ENCODE assay signal across 26 cellular contexts in genomic region chr11:113317297-113317696, GRCh38. TPM values are rescaled to one million over a fixed set of nuclear protein-coding genes. Genes with fewer than 3 reads are reported as not detected.
DNase-seq lines count a peak whose midpoint lies in the region; ATAC-seq and TF ChIP-seq lines count a peak whose summit lies in the region.
"Had no signal": no experiment of that assay in that cellular context is flagged by ENCODE, and none has a peak within 500 bp of the region (broad histone marks: within the 10 kb centered on the region; RNA-seq: fewer than 3 reads in every experiment).

No MANE protein-coding gene starts in this region.

- H3K4me1 ChIP-seq in HEK293 (ENCODE audit: control insufficient read depth, insufficient read depth, low read length): no peaks in the 10 kb centered on the region; the same call in 1 of the 2 replicates
- no peaks in the 10 kb centered on the region for H3K4me1 ChIP-seq in mesendoderm (ENCODE audit: control insufficient read depth, low read depth, low read length)
- H3K4me1 ChIP-seq in GM23338 (ENCODE audit: insufficient read depth): peaks cover 17% of the 10 kb centered on the region

- H3K23ac ChIP-seq in mesendoderm (ENCODE audit: low read length): no peak overlapping the region

- no peak overlapping the region for H2BK120ac ChIP-seq in mesendoderm (ENCODE audit: low read depth, low read length)

- no peak overlapping the region for H3K9ac ChIP-seq in mesendoderm (ENCODE audit: low read length)

- no peaks in the 10 kb centered on the region for H3K27me3 ChIP-seq in CD4-positive, alpha-beta T cell (ENCODE audit: control insufficient read depth, insufficient read depth, low read length)
- H3K27me3 ChIP-seq in mesendoderm (ENCODE audit: insufficient read depth, low read length, poor library complexity) (no peaks in the 10 kb centered on the region), GM23338 (ENCODE audit: insufficient read depth) (0 out of 2 replicates have a peak, but pooled peaks cover 6% of the 10 kb centered on the region)
- H3K27me3 ChIP-seq: BE2C, upper lobe of left lung had no signal

- peaks cover 58% of the 10 kb centered on the region for H3K4me1 Mint-ChIP-seq in CD4-positive, alpha-beta T cell (ENCODE audit: low read depth)
- H3K4me1 Mint-ChIP-seq in GM23338: peaks cover 19% of the 10 kb centered on the region

- no peaks in the 10 kb centered on the region for H3K9me3 ChIP-seq in CD4-positive, alpha-beta T cell (ENCODE audit: control insufficient read depth, low read length)
- H3K9me3 ChIP-seq in HEK293 (ENCODE audit: control insufficient read depth, insufficient read depth, low read depth, low read length): no peaks in the 10 kb centered on the region
- H3K9me3 ChIP-seq: BE2C, upper lobe of left lung had no signal

- intact Hi-C loops in CD4-positive, alpha-beta T cell (cut with DNase I, micrococcal nuclease): loop anchor here (5.0 to 10.0 kb wide), 5 partner anchors 458 to 1712 kb away; partner anchors contain the start of genes CLDN25 (in 1 of the 2), PPP2R1B (in 1 of the 2), SDHD (in 1 of the 2) and SIK2 (in 1 of the 2)

- TF ChIP-seq CTCF in CD4-positive, alpha-beta T cell (IDR thresholded peaks at IDR 0.05): no peak
- TF ChIP-seq CTCF in HEK293 (tag by site-specific recombination; IDR thresholded peaks at IDR 0.05) (no peak), GM23338 (conservative IDR thresholded peaks at IDR 0.05; ENCODE audit: low read depth in 2 of 2) (no peak)

- no peak overlapping the region for H3K56ac ChIP-seq in mesendoderm (ENCODE audit: low read length)

- H2BK5ac ChIP-seq in mesendoderm (ENCODE audit: low read length): no peak overlapping the region

- DNase-seq in CD4-positive, alpha-beta T cell: no peak
- peak; percentile 42 for DNase-seq in NCI-H510A (lab: John Stamatoyannopoulos, UW)
- DNase-seq in mesendoderm: peak; percentile 64
- no peak for DNase-seq in LoVo (ENCODE audit: low spot score)
- DNase-seq in GM23338 (ENCODE audit: low spot score): no peak
- DNase-seq in activated CD8-positive, alpha-beta memory T cell treated with anti-CD3 and anti-CD28 coated beads, Interleukin-2, amount 50 U/mL, for 48 hours: no peak
- DNase-seq: activated B cell treated with CpG ODN at 0.5 μM for 24 hours; activated T-cell treated with anti-CD3 and anti-CD28 coated beads, Interleukin-2, amount 50 U/mL, for 48 hours; aorta; BE2C; glutamatergic neuron; H7; kidney glomerular epithelial cell; naive thymus-derived CD8-positive, alpha-beta T cell; NCI-H1436; NCI-H524; T-helper 9 cell; upper lobe of left lung had no signal

- no peak overlapping the region for H2AFZ ChIP-seq in GM23338

- H3K36me3 ChIP-seq in HEK293 (ENCODE audit: control insufficient read depth in 2 of 2, insufficient read depth in 1 of 2, low read length in 2 of 2) (peaks cover 0 to 25% of the 10 kb centered on the region in 2 experiments; a peak in 1 of 3 replicates), mesendoderm (ENCODE audit: control insufficient read depth, insufficient read depth, low read length) (no peaks in the 10 kb centered on the region), GM23338 (ENCODE audit: insufficient read depth) (no peaks in the 10 kb centered on the region)
- H3K36me3 ChIP-seq: BE2C had no signal

- no peak for ATAC-seq in CD4-positive, alpha-beta T cell (ENCODE audit: poor library complexity)
- no peak for ATAC-seq in GM23338
- ATAC-seq in esophagus mucosa: no peak
- ATAC-seq: naive thymus-derived CD8-positive, alpha-beta T cell; Right ventricle myocardium inferior; sciatic nerve had no signal

- H2AK5ac ChIP-seq in mesendoderm (ENCODE audit: low read length): no peak overlapping the region

- H3K36me3 Mint-ChIP-seq in CD4-positive, alpha-beta T cell (ENCODE audit: low read depth): peaks cover 64% of the 10 kb centered on the region
- peaks cover 15% of the 10 kb centered on the region; the same call in 2 of the 3 replicates for H3K36me3 Mint-ChIP-seq in GM23338 (ENCODE audit: low read depth)

- H3K4me3 ChIP-seq in HEK293 (ENCODE audit: low read depth, low read length): no peak overlapping the region
- H3K4me3 ChIP-seq in mesendoderm (ENCODE audit: low read length): no peak overlapping the region
- no peak overlapping the region for H3K4me3 ChIP-seq in GM23338
- H3K4me3 ChIP-seq: upper lobe of left lung had no signal

- H3K9me3 Mint-ChIP-seq in CD4-positive, alpha-beta T cell: no peaks in the 10 kb centered on the region
- H3K9me3 Mint-ChIP-seq in GM23338: peaks cover 4% of the 10 kb centered on the region; the same call in 2 of the 3 replicates
- H3K9me3 Mint-ChIP-seq: activated B cell treated with CpG ODN at 0.5 μM for 24 hours; activated naive CD4-positive, alpha-beta T cell treated with anti-CD3 and anti-CD28 coated beads, Interleukin-2, amount 50 U/mL, for 24 hours; central memory CD8-positive, alpha-beta T cell; memory B cell; naive thymus-derived CD8-positive, alpha-beta T cell had no signal

- no peak overlapping the region for H4K5ac ChIP-seq in mesendoderm (ENCODE audit: low read length)

- H3F3A ChIP-seq in GM23338 (replicated peaks; ENCODE audit: low read depth): no peaks in the 10 kb centered on the region

- no peaks in the 10 kb centered on the region for H3K9me2 ChIP-seq in GM23338 (ENCODE audit: insufficient read depth)

- no peak overlapping the region for H3K18ac ChIP-seq in mesendoderm (ENCODE audit: low read length)

- POLR2A ChIA-PET in CD4-positive, alpha-beta T cell (lab: Charles Lee): no interaction called here
- POLR2A ChIA-PET in HEK293 (lab: Yijun Ruan, JAX): no interaction called here

- H4K8ac ChIP-seq in mesendoderm (ENCODE audit: low read depth, low read length): no peak overlapping the region

- peak overlapping the region; percentile 2 for H3K27ac Mint-ChIP-seq in CD4-positive, alpha-beta T cell
- H3K27ac Mint-ChIP-seq in GM23338: no peak overlapping the region
- H3K27ac Mint-ChIP-seq: activated B cell treated with CpG ODN at 0.5 μM for 24 hours; activated naive CD4-positive, alpha-beta T cell treated with anti-CD3 and anti-CD28 coated beads, Interleukin-2, amount 50 U/mL, for 24 hours; memory B cell had no signal

- H3K4me2 ChIP-seq in mesendoderm (ENCODE audit: low read length): no peak overlapping the region
- no peak overlapping the region for H3K4me2 ChIP-seq in GM23338

- H3K79me2 ChIP-seq in mesendoderm (ENCODE audit: control insufficient read depth, insufficient read depth, low read length): no peaks in the 10 kb centered on the region
- H3K79me2 ChIP-seq in GM23338 (replicated peaks; ENCODE audit: insufficient read depth): no peaks in the 10 kb centered on the region

- peak overlapping the region; percentile 26 for H3K4me3 Mint-ChIP-seq in CD4-positive, alpha-beta T cell
- no peak overlapping the region for H3K4me3 Mint-ChIP-seq in GM23338
- H3K4me3 Mint-ChIP-seq: activated B cell treated with CpG ODN at 0.5 μM for 24 hours; activated naive CD4-positive, alpha-beta T cell treated with anti-CD3 and anti-CD28 coated beads, Interleukin-2, amount 50 U/mL, for 24 hours; central memory CD8-positive, alpha-beta T cell; memory B cell had no signal

- H3K27ac ChIP-seq in CD4-positive, alpha-beta T cell (ENCODE audit: low read depth, low read length): no peak overlapping the region
- H3K27ac ChIP-seq in HEK293 (ENCODE audit: extremely low read depth, low read depth, low read length) (peak overlapping the region; percentile 21; the same call in 1 of the 2 replicates), mesendoderm (ENCODE audit: low read depth, low read length) (no peak overlapping the region), GM23338 (ENCODE audit: low read depth) (no peak overlapping the region)
- H3K27ac ChIP-seq: upper lobe of left lung had no signal

- no peaks in the 10 kb centered on the region for H3K27me3 Mint-ChIP-seq in CD4-positive, alpha-beta T cell
- H3K27me3 Mint-ChIP-seq in GM23338 (ENCODE audit: insufficient read depth, low read depth, poor library complexity): peaks cover 2% of the 10 kb centered on the region
- H3K27me3 Mint-ChIP-seq: activated B cell treated with CpG ODN at 0.5 μM for 24 hours; activated naive CD4-positive, alpha-beta T cell treated with anti-CD3 and anti-CD28 coated beads, Interleukin-2, amount 50 U/mL, for 24 hours; central memory CD8-positive, alpha-beta T cell; memory B cell; naive thymus-derived CD8-positive, alpha-beta T cell had no signal

- no peaks in the 10 kb centered on the region for H4K20me1 ChIP-seq in GM23338 (replicated peaks; ENCODE audit: insufficient read depth)

- CTCF ChIA-PET in CD4-positive, alpha-beta T cell (lab: Charles Lee): no interaction called here
- CTCF ChIA-PET in HEK293 (lab: Yijun Ruan, JAX): interaction anchor here (0.6 to 0.9 kb wide), 2 partner anchors 215 to 409 kb away, joined by 3 to 5 read pairs; no protein-coding TSS in a partner anchor

- H3K4ac ChIP-seq in mesendoderm (ENCODE audit: low read depth, low read length): no peak overlapping the region

- no peak overlapping the region for H2BK15ac ChIP-seq in mesendoderm (replicated peaks; ENCODE audit: low read depth)

- H3K79me1 ChIP-seq in mesendoderm (ENCODE audit: low read length): no peaks in the 10 kb centered on the region

TF ChIP-seq in HEK293, 187 proteins besides CTCF, POLR2A, EP300 and RAD21 (continues in another document):
- TF ChIP-seq ZNF791 (tag by site-specific recombination; IDR thresholded peaks at IDR 0.05): no peak
- no peak for TF ChIP-seq ZNF239 (tag by site-specific recombination; IDR thresholded peaks at IDR 0.05)
- TF ChIP-seq WT1 (tag by site-specific recombination; IDR thresholded peaks at IDR 0.05): peak; percentile 87
- TF ChIP-seq ZNF677 (tag by site-specific recombination; IDR thresholded peaks at IDR 0.05): no peak
- no peak for TF ChIP-seq ZNF24 (tag by site-specific recombination; IDR thresholded peaks at IDR 0.05)
- no peak for TF ChIP-seq ZNF423 (tag by site-specific recombination; IDR thresholded peaks at IDR 0.05)
- TF ChIP-seq ZNF248 (tag by site-specific recombination; IDR thresholded peaks at IDR 0.05): no peak
- peak; percentile 87 for TF ChIP-seq GLIS1 (tag by site-specific recombination; IDR thresholded peaks at IDR 0.05)

TF ChIP-seq in GM23338, 12 proteins besides CTCF, POLR2A, EP300 and RAD21 (continues in another document):
- TF ChIP-seq CREB1 (CRISPR knock-in tag; IDR thresholded peaks at IDR 0.05; ENCODE audit: low read depth): no peak
- TF ChIP-seq JUNB (IDR thresholded peaks at IDR 0.05; ENCODE audit: unreplicated experiment): no peak
- TF ChIP-seq STAT1 (IDR thresholded peaks at IDR 0.05; ENCODE audit: unreplicated experiment): no peak
- no peak for TF ChIP-seq ZNF331 (CRISPR knock-in tag; IDR thresholded peaks at IDR 0.05; ENCODE audit: low read depth)
- TF ChIP-seq ZNF114 (CRISPR knock-in tag; IDR thresholded peaks at IDR 0.05): no peak
- TF ChIP-seq EZH2phosphoT487 (IDR thresholded peaks at IDR 0.05; ENCODE audit: unreplicated experiment): no peak

RNA-seq across cellular contexts. Expression of gene TTC12, which starts 2.9 kb away (rescaled TPM):
- 10 to 100 TPM; 26.5 to 34.5 TPM for total RNA-seq in CD4-positive, alpha-beta T cell
- polyA plus RNA-seq in mesendoderm (2013, experiment 1 of 2): 5.7 TPM
- 5.0 TPM for polyA plus RNA-seq in mesendoderm (2013, experiment 2 of 2)
- 4.1 and 12.5 TPM in 2 replicates for total RNA-seq in GM23338 (2014; rRNA removed; shearing (Covaris generic))
- polyA plus RNA-seq in GM23338 (2016; fragmentation: Nextera tagmentation; extraction: Ambion mirVana): 3.4 and 5.1 TPM in 2 replicates
- total RNA-seq in esophagus mucosa: 11.8 TPM
- total RNA-seq: A673 had no signal

Comparison
In these comparisons a context has a peak if more than half of its experiments do, and no peak if none do; other contexts are left out.
1. DNase-seq: peak in NCI-H510A (single experiment) and mesendoderm (single experiment); none in CD4-positive, alpha-beta T cell (0 of 10), LoVo (single experiment), GM23338 (single experiment) and activated CD8-positive, alpha-beta memory T cell treated with anti-CD3 and anti-CD28 coated beads, Interleukin-2, amount 50 U/mL, for 48 hours (single experiment).